Comparison of ENCODE assay signal across 1 cellular context in the genomic region with DNA sequence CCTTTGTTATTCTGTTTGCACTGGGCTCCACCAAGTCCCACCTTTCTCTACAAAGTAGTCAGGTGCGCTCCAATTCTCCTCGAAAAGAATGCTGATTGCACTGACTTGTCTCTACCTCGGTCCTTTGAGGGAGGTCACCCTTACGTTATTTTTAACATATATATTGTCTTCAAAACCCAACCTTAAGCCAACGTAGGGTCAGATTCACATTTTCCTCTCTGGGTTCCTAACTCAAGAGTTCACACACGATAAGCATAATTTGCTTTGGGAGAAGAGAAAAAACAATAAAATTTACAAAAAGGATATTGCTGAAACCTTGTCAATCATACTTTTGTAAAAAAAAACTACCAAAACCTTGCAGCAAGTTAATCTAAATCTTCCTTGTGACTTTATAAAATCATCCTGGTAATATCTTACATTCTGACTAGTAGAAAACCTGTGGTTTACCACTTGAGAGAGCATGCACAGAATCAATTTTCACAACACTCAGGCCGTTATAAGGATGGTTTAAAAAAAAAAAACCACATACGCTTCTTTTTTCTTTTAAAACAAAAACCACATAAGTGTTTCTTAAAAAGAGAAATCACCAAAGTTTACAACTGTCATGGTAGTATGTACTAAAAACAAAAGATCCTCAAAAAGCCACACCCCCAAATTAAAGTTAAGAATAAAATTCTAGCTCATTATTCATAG.
TF ChIP-seq lines count a peak whose summit lies in the region.

No MANE protein-coding gene starts in this region.

TF ChIP-seq in GM12878, 131 proteins besides CTCF, POLR2A, EP300 and RAD21 (continued from another document):
- TF ChIP-seq MTA3 (IDR thresholded peaks at IDR 0.05; ENCODE audit: borderline replicate concordance, low read length) (peak; percentile 78; the same call in 1 of the 2 replicates), SRF (IDR thresholded peaks at IDR 0.05; ENCODE audit: low read depth in 2 of 2, low read length in 2 of 2) (no peak), BMI1 (IDR thresholded peaks at IDR 0.05; ENCODE audit: borderline replicate concordance) (no peak), CBFB (IDR thresholded peaks at IDR 0.05; ENCODE audit: low read depth) (peak; percentile 94), RUNX3 (IDR thresholded peaks at IDR 0.05; ENCODE audit: low read length) (peak; percentile 100), FOXK2 (IDR thresholded peaks at IDR 0.05) (no peak), SREBF1 (IDR thresholded peaks at IDR 0.05; ENCODE audit: low read length) (no peak), BCL11A (IDR thresholded peaks at IDR 0.05; ENCODE audit: low read depth, low read length) (0 out of 2 replicates have a peak, but pooled peaks have one; percentile 34), BHLHE40 (IDR thresholded peaks at IDR 0.05; ENCODE audit: borderline replicate concordance in 1 of 2, low read depth in 2 of 2, low read length in 1 of 2) (peak; percentile 54 to 75; a peak in 3 of 4 replicates), CREM (IDR thresholded peaks at IDR 0.05; ENCODE audit: low read depth) (peak; percentile 53; the same call in 1 of the 2 replicates), CEBPB (IDR thresholded peaks at IDR 0.05; ENCODE audit: borderline replicate concordance in 1 of 2, low read depth in 2 of 2, low read length in 2 of 2) (0 out of 4 replicates have a peak, but pooled peaks of 1 of the 2 experiments have one; percentile 45), ZBTB40 (IDR thresholded peaks at IDR 0.05; ENCODE audit: borderline replicate concordance) (no peak; the same call in 1 of the 2 replicates), MTA2 (IDR thresholded peaks at IDR 0.05; ENCODE audit: low read depth) (peak; percentile 78), ZNF274 (IDR thresholded peaks at IDR 0.05; ENCODE audit: insufficient read depth, insufficient read length) (no peak), NBN (IDR thresholded peaks at IDR 0.05) (peak; percentile 60; the same call in 1 of the 2 replicates), NFIC (IDR thresholded peaks at IDR 0.05; ENCODE audit: low read depth, low read length) (peak; percentile 90), SUZ12 (IDR thresholded peaks at IDR 0.05; ENCODE audit: unreplicated experiment) (no peak), PAX8 (IDR thresholded peaks at IDR 0.05) (no peak), ZNF24 (IDR thresholded peaks at IDR 0.05) (0 out of 2 replicates have a peak, but pooled peaks have one; percentile 61), MXI1 (IDR thresholded peaks at IDR 0.05; ENCODE audit: low read depth, low read length) (0 out of 2 replicates have a peak, but pooled peaks have one; percentile 45), POLR2AphosphoS5 (IDR thresholded peaks at IDR 0.05; ENCODE audit: low read length) (no peak), NKRF (conservative IDR thresholded peaks at IDR 0.05) (no peak), KLF5 (IDR thresholded peaks at IDR 0.05; ENCODE audit: partially characterized antibody) (no peak), FOS (IDR thresholded peaks at IDR 0.05; ENCODE audit: borderline replicate concordance, extremely low read depth, insufficient read length) (no peak), PML (IDR thresholded peaks at IDR 0.05; ENCODE audit: low read length) (peak; percentile 62), RELA (IDR thresholded peaks at IDR 0.05; ENCODE audit: borderline replicate concordance, partially characterized antibody) (no peak), HDAC6 (IDR thresholded peaks at IDR 0.05; ENCODE audit: unreplicated experiment) (no peak), EGR1 (IDR thresholded peaks at IDR 0.05; ENCODE audit: borderline replicate concordance in 1 of 2, low read depth in 2 of 2, low read length in 2 of 2) (no peak), JUNB (IDR thresholded peaks at IDR 0.05) (peak; percentile 65), RBBP5 (conservative IDR thresholded peaks at IDR 0.05) (no peak), MEF2B (IDR thresholded peaks at IDR 0.05; ENCODE audit: partially characterized antibody, poor library complexity, severe bottlenecking) (peak; percentile 58), BRCA1 (IDR thresholded peaks at IDR 0.05; ENCODE audit: low read depth, low read length) (no peak), ZBTB11 (CRISPR knock-in tag; IDR thresholded peaks at IDR 0.05) (no peak), SIX5 (IDR thresholded peaks at IDR 0.05; ENCODE audit: low read depth, low read length, severe bottlenecking) (no peak), IRF4 (IDR thresholded peaks at IDR 0.05; ENCODE audit: low read depth, low read length) (0 out of 2 replicates have a peak, but pooled peaks have one; percentile 21), TCF7 (IDR thresholded peaks at IDR 0.05; ENCODE audit: borderline replicate concordance) (peak; percentile 93), RCOR1 (conservative IDR thresholded peaks at IDR 0.05; ENCODE audit: low read depth, low read length) (no peak; the same call in 1 of the 2 replicates)
- TF ChIP-seq, protein P1, sequence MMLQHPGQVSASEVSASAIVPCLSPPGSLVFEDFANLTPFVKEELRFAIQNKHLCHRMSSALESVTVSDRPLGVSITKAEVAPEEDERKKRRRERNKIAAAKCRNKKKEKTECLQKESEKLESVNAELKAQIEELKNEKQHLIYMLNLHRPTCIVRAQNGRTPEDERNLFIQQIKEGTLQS (IDR thresholded peaks at IDR 0.05; ENCODE audit: borderline replicate concordance, extremely low read depth, low read depth, low read length): no peak
